1 cellular context compared by ENCODE assay signal in genomic region chr4:47531241-47531953, GRCh38.
TF ChIP-seq lines count a peak whose summit lies in the region.

No MANE protein-coding gene starts in this region.

TF ChIP-seq in GM23338, 12 proteins besides CTCF, POLR2A, EP300 and RAD21 (continued from another document):
- no peak for TF ChIP-seq ETS1 (IDR thresholded peaks at IDR 0.05)
- TF ChIP-seq ZNF331 (CRISPR knock-in tag; IDR thresholded peaks at IDR 0.05; ENCODE audit: low read depth) = no peak
